ENCODE assay signal across 8 cellular contexts in the genomic region with DNA sequence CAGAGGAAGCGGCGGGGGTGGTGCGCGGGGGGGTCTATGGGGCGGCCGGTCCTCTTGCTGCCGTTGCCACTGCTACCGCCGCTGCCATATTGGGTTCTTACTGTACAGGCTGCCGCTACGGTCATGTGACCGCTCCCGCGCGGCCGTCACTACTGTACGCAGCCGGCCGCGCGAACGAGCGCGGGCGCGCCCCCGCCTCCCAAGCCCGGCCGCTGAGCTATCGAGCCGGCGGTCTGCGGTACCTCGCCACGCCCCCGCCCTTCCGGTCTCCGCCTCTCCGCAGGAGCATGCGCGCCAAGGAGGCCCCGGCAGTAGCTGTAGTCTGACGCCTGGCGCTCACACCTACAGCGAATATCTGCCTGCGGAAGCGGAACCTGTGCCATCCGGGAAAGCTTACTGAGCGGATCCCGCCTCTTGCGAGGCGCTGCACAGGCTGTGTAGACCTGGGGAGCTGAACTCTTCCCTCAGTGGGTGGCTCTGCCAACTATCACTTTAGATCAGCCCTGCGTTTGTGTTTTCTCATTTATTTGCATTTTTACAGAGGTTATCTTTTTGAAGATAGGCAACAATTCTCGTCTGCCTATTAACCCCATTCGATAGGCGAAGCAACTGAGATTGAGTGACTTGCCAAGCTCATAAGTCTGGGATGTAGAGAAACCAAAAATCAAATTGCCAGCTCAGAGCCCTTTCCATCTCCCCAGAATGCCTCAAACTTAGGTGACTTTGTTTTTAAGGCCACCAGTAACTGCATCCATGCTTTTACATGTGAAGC.
DNase-seq lines count a peak whose midpoint lies in the region; ATAC-seq and TF ChIP-seq lines count a peak whose summit lies in the region.

A gene (minus strand): TSS at position 127 of the 772 bp plus-strand sequence. CDS start 265 bp downstream, outside the sequence.

- ATAC-seq in GM19035 (IDR thresholded peaks at IDR 0.05; ENCODE audit: unreplicated experiment) = peak; percentile 93
- ATAC-seq in HG03354 (IDR thresholded peaks at IDR 0.05; ENCODE audit: poor library complexity, severe bottlenecking, unreplicated experiment) = peak; percentile 89
- peak; percentile 91 to 94 for ATAC-seq in activated CD4-positive, CD25-positive, alpha-beta regulatory T cell treated with anti-CD3 and anti-CD28 coated beads, Interleukin-2, amount 50 U/mL, for 24 hours

- no peak; the same call in 1 of the 2 replicates for TF ChIP-seq CTCF in AG09319 (IDR thresholded peaks at IDR 0.05; ENCODE audit: low read depth, low read length)

- DNase-seq in AG09319 (ENCODE audit: extremely low read depth, low read depth) = peak; percentile 91
- peak; percentile 97 for DNase-seq in NCI-H446 treated with DMSO at 0.1 percent for 48 hours (lab: John Stamatoyannopoulos, UW)
- peak; percentile 98 for DNase-seq in cerebellar cortex (ENCODE audit: low spot score)
- peak; percentile 99 for DNase-seq in islet precursor cell
- DNase-seq in stimulated activated CD4-positive, alpha-beta T cell treated with anti-CD3 and anti-CD28 coated beads, Interleukin-12 subunit alpha, Interleukin-12 subunit beta, amount 100 ng/mL, for 48 hours (ENCODE audit: low read depth in 2 of 3, low spot score in 1 of 3) = peak; percentile 94 to 97 (median 95)

Comparison
In these comparisons a context has a peak if more than half of its experiments do, and no peak if none do; other contexts are left out.
1. Peak in every context shown above with its lines: DNase-seq and ATAC-seq.